1 cellular context compared by ENCODE assay signal in the genomic region with DNA sequence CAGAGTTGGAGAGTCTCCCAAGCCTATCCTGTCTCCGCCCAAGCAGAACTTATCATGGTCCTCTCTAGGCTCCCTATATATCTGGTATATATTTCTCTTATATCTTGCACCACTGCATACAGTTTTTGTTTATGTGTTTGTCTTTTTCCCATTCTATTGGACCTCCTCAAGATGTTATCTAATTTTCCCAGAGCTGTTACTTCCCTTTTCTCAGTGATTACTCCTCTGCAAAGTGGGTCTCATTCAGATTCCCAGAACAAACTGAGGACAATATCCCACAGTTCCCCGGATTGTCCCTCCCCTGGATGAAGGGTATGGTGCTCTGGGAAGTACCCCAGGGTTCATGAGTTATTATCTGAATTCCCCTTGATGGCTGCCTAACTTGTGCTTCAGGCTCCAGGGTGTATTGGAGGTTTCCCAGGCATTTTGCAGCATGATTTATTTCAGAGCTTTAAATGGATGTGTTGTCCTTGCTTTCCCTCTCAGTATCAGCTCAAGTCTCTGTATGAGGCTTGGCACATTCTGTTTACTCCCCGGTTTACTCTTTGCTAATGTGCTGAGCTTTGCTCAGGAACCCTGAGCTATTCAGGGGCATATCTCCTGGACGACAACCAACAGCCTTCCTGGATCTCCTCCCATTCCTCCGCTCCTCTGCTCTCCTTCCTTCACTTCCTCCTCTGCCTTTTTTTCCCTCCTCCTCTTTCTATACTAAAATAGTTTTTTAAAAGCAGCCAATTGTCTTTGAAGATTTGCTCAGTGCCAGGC.
TF ChIP-seq lines count a peak whose summit lies in the region.

No MANE protein-coding gene starts in this region.

TF ChIP-seq in IMR-90, 13 proteins besides CTCF, POLR2A, EP300 and RAD21 (continued from another document):
- TF ChIP-seq, protein P1, sequence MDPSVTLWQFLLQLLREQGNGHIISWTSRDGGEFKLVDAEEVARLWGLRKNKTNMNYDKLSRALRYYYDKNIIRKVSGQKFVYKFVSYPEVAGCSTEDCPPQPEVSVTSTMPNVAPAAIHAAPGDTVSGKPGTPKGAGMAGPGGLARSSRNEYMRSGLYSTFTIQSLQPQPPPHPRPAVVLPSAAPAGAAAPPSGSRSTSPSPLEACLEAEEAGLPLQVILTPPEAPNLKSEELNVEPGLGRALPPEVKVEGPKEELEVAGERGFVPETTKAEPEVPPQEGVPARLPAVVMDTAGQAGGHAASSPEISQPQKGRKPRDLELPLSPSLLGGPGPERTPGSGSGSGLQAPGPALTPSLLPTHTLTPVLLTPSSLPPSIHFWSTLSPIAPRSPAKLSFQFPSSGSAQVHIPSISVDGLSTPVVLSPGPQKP (IDR thresholded peaks at IDR 0.05; ENCODE audit: borderline replicate concordance, low read depth, low read length) = no peak
- TF ChIP-seq, protein P2, sequence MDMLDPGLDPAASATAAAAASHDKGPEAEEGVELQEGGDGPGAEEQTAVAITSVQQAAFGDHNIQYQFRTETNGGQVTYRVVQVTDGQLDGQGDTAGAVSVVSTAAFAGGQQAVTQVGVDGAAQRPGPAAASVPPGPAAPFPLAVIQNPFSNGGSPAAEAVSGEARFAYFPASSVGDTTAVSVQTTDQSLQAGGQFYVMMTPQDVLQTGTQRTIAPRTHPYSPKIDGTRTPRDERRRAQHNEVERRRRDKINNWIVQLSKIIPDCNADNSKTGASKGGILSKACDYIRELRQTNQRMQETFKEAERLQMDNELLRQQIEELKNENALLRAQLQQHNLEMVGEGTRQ (IDR thresholded peaks at IDR 0.05; ENCODE audit: low read depth, low read length) = no peak
- no peak for TF ChIP-seq BHLHE40 (IDR thresholded peaks at IDR 0.05; ENCODE audit: low read depth, low read length)
- TF ChIP-seq MAZ (IDR thresholded peaks at IDR 0.05; ENCODE audit: borderline replicate concordance, low read depth, low read length) = no peak
- no peak for TF ChIP-seq RCOR1 (IDR thresholded peaks at IDR 0.05; ENCODE audit: insufficient replicate concordance, low read length)
- TF ChIP-seq CHD1 (IDR thresholded peaks at IDR 0.05; ENCODE audit: low read depth, low read length) = no peak
- TF ChIP-seq RFX5 (IDR thresholded peaks at IDR 0.05; ENCODE audit: low read depth, low read length) = no peak
- TF ChIP-seq CEBPB (IDR thresholded peaks at IDR 0.05; ENCODE audit: low read depth, low read length) = no peak
- no peak for TF ChIP-seq FOS (IDR thresholded peaks at IDR 0.05; ENCODE audit: low read depth, low read length)
TF ChIP-seq in IMR-90: peak in this region for 0.
